ENCODE assay signal across 9 cellular contexts in genomic region chr6:53679446-53679933, GRCh38. TPM values are rescaled to one million over a fixed set of nuclear protein-coding genes. Genes with fewer than 3 reads are reported as not detected.
DNase-seq lines count a peak whose midpoint lies in the region; FAIRE-seq and TF ChIP-seq lines count a peak whose summit lies in the region.
"Had no signal": no experiment of that assay in that cellular context is flagged by ENCODE, and none has a peak within 500 bp of the region (broad histone marks: within the 10 kb centered on the region; RNA-seq: fewer than 3 reads in every experiment).

No MANE protein-coding gene starts in this region.

- H3K9me3 ChIP-seq in kidney (ENCODE audit: control insufficient read depth in 1 of 2, low read length in 2 of 2) = no peaks in the 10 kb centered on the region
- no peaks in the 10 kb centered on the region for H3K9me3 ChIP-seq in vagina

- H3K4me1 ChIP-seq in kidney (ENCODE audit: control insufficient read depth in 1 of 2, insufficient read depth in 1 of 2, low read depth in 1 of 2, low read length in 2 of 2) (no peaks in the 10 kb centered on the region), vagina (no peaks in the 10 kb centered on the region)

- FAIRE-seq in HTR-8/SVneo (lab: Jason Lieb, UNC) = no peak
- peak; percentile 19 for FAIRE-seq in kidney (lab: Jason Lieb, UNC)

- H3K36me3 ChIP-seq in kidney (ENCODE audit: control insufficient read depth in 1 of 2, insufficient read depth in 2 of 2, low read length in 2 of 2) = no peaks in the 10 kb centered on the region
- no peaks in the 10 kb centered on the region for H3K36me3 ChIP-seq in vagina

- H3K27ac ChIP-seq in kidney (ENCODE audit: low read depth in 2 of 2, low read length in 2 of 2) = no peak overlapping the region
- no peak overlapping the region for H3K27ac ChIP-seq in vagina

- intact Hi-C loops in kidney (cut with DNase I) (no loop called here), vagina (cut with DNase I) (no loop called here)

- in situ Hi-C loops in astrocyte of the spinal cord (cut with HindIII; ENCODE audit: low sequenced_read_pairs) (no loop called here), G401 (cut with HindIII; ENCODE audit: low sequenced_read_pairs) (no loop called here)

- TF ChIP-seq CTCF in astrocyte of the spinal cord (IDR thresholded peaks at IDR 0.05; ENCODE audit: low read depth, low read length) (peak; percentile 45), kidney (IDR thresholded peaks at IDR 0.05; ENCODE audit: borderline replicate concordance, extremely low read depth, insufficient read depth) (peak; percentile 35), vagina (IDR thresholded peaks at IDR 0.05) (no peak)

- H3K4me3 ChIP-seq in astrocyte of the spinal cord (ENCODE audit: low read depth, low read length) (no peak overlapping the region), kidney (ENCODE audit: low read length in 2 of 2) (no peak overlapping the region), vagina (no peak overlapping the region)

- H3K27me3 ChIP-seq in vagina = no peaks in the 10 kb centered on the region

- H3K9ac ChIP-seq in kidney (ENCODE audit: low read length in 2 of 2) = no peak overlapping the region

- no peak for TF ChIP-seq POLR2A in vagina (IDR thresholded peaks at IDR 0.05)

- DNase-seq in NCI-H748 (lab: John Stamatoyannopoulos, UW; ENCODE audit: unreplicated experiment) (peak; percentile 26), NCI-H748 treated with DMSO at 0.1 percent for 48 hours (lab: John Stamatoyannopoulos, UW) (no peak), HTR-8/SVneo (ENCODE audit: insufficient read length, low spot score) (peak; percentile 48), astrocyte of the spinal cord (ENCODE audit: low read depth, low spot score) (peak; percentile 54), kidney (no peak), midbrain (lab: John Stamatoyannopoulos, UW) (no peak), G401 (ENCODE audit: low spot score) (no peak), vagina (ENCODE audit: extremely low spot score in 2 of 2) (no peak)
- DNase-seq: activated naive CD8-positive, alpha-beta T cell treated with anti-CD3 and anti-CD28 coated beads, Interleukin-2, amount 10 ng/mL, durations not matched to agents 7 days and 5 days had no signal

RNA-seq across cellular contexts. Expression of gene KLHL31, which starts 13.9 kb away (rescaled TPM):
- 0.25 TPM for total RNA-seq in kidney
- polyA plus RNA-seq in kidney (ENCODE audit: insufficient read depth, low read depth, low replicate concordance) = 0.22 TPM
- total RNA-seq in G401 (2014; rRNA removed; shearing (Covaris generic)) = not detected in 2 replicates
- 0.74 TPM for total RNA-seq in vagina

Comparison
In these comparisons a context has a peak if more than half of its experiments do, and no peak if none do; other contexts are left out.
1. DNase-seq: peak in NCI-H748 (single experiment), HTR-8/SVneo (single experiment) and astrocyte of the spinal cord (single experiment); none in NCI-H748 treated with DMSO at 0.1 percent for 48 hours (single experiment), kidney (single experiment), midbrain (single experiment), G401 (single experiment) and vagina (0 of 2).
2. CTCF ChIP-seq: peak in astrocyte of the spinal cord (single experiment) and kidney (single experiment); none in vagina (0 of 3).